In genomic region chr19:41937976-41938375, GRCh38 we compare ENCODE assay signal across 18 cellular contexts. TPM values are rescaled to one million over a fixed set of nuclear protein-coding genes. Genes with fewer than 3 reads are reported as not detected.
DNase-seq lines count a peak whose midpoint lies in the region; ATAC-seq and TF ChIP-seq lines count a peak whose summit lies in the region.
"Had no signal": no experiment of that assay in that cellular context is flagged by ENCODE, and none has a peak within 500 bp of the region (broad histone marks: within the 10 kb centered on the region; RNA-seq: fewer than 3 reads in every experiment).

No MANE protein-coding gene starts in this region.

- H3K4me1 ChIP-seq in breast epithelium: peaks cover 0 to 5% of the 10 kb centered on the region in 2 donors
- no peaks in the 10 kb centered on the region for H3K4me1 ChIP-seq in MM.1S (ENCODE audit: low read length)
- peaks cover 0 to 20% (median 18%) of the 10 kb centered on the region in 4 donors for H3K4me1 ChIP-seq in sigmoid colon
- H3K4me1 ChIP-seq in aorta (ENCODE audit: control insufficient read depth in 1 of 2, insufficient read depth in 2 of 2, low read length in 2 of 2): peaks cover 0 to 3% of the 10 kb centered on the region in 2 donors

- H3K27me3 Mint-ChIP-seq in MCF 10A (ENCODE audit: insufficient read depth, unreplicated experiment) (peaks cover 50% of the 10 kb centered on the region), chondrocyte (ENCODE audit: low read depth) (peaks cover 26% of the 10 kb centered on the region), type B pancreatic cell (peaks cover 64% of the 10 kb centered on the region)

- H3K9me2 ChIP-seq in MM.1S (replicated peaks; ENCODE audit: insufficient read depth, low read length): no peaks in the 10 kb centered on the region

- no peak overlapping the region for H3K27ac ChIP-seq in breast epithelium
- H3K27ac ChIP-seq in MM.1S (ENCODE audit: low read length): no peak overlapping the region
- no peak overlapping the region for H3K27ac ChIP-seq in sigmoid colon
- H3K27ac ChIP-seq in aorta (ENCODE audit: low read depth in 1 of 2, low read length in 2 of 2): no peak overlapping the region
- H3K27ac ChIP-seq: esophagus muscularis mucosa, thoracic aorta had no signal

- H3K79me2 ChIP-seq in MM.1S (ENCODE audit: low read length): no peaks in the 10 kb centered on the region

- ATAC-seq in HG03571 (IDR thresholded peaks at IDR 0.05; ENCODE audit: unreplicated experiment) (no peak), aorta (ENCODE audit: low FRiP score) (no peak)
- ATAC-seq: left colon had no signal

- no peak overlapping the region for H3K4me2 ChIP-seq in MM.1S (ENCODE audit: low read depth, low read length)

- TF ChIP-seq POLR2A in breast epithelium (IDR thresholded peaks at IDR 0.05) (no peak), sigmoid colon (IDR thresholded peaks at IDR 0.05) (no peak)

- H3K4me1 Mint-ChIP-seq in MCF 10A (ENCODE audit: insufficient read depth, unreplicated experiment): peaks cover 20% of the 10 kb centered on the region
- H3K4me1 Mint-ChIP-seq in chondrocyte (ENCODE audit: low read depth): peaks cover 7% of the 10 kb centered on the region
- H3K4me1 Mint-ChIP-seq in type B pancreatic cell (ENCODE audit: unreplicated experiment): peaks cover 12% of the 10 kb centered on the region

- no peaks in the 10 kb centered on the region for H3F3A ChIP-seq in MM.1S (ENCODE audit: insufficient read depth, low read length)

- intact Hi-C loops in MCF 10A (cut with micrococcal nuclease): no loop called here
- intact Hi-C loops in breast epithelium (cut with DNase I; ENCODE audit: low total_unique reads): no loop called here
- intact Hi-C loops in sigmoid colon (cut with DNase I): no loop called here
- intact Hi-C loops in aorta (cut with DNase I): no loop called here

- TF ChIP-seq EP300 in sigmoid colon (IDR thresholded peaks at IDR 0.05): no peak

- CTCF ChIA-PET in MCF 10A (lab: Yijun Ruan, JAX): interaction anchor here (0.6 to 1.6 kb wide), 4 partner anchors 10 to 171 kb away, joined by 3 to 5 read pairs (median 4); no protein-coding TSS in a partner anchor

- H3K9me3 Mint-ChIP-seq in MCF 10A (ENCODE audit: unreplicated experiment): no peaks in the 10 kb centered on the region
- H3K9me3 Mint-ChIP-seq in chondrocyte (ENCODE audit: low read depth): no peaks in the 10 kb centered on the region
- no peaks in the 10 kb centered on the region for H3K9me3 Mint-ChIP-seq in type B pancreatic cell
- H3K9me3 Mint-ChIP-seq: activated T-helper 1 cell treated with anti-CD3 and anti-CD28 coated beads, Interleukin-12 subunit alpha, Interleukin-12 subunit beta, Interleukin-2, Interleukin-4 antibody, amounts not matched to agents 30 ng/mL and 10 ng/mL and 1 ng/mL, durations not matched to agents 14 hours and 24 hours and 36 hours had no signal

- BruUV-seq in MCF 10A (replicated peaks; lab: Mats Ljungman, UMichigan): no TSS peak

- WGBS in sigmoid colon, 2 donors: 48 to 72% methylated on average over 10 of the region's 10 CpGs
- 67 to 68% methylated on average over 10 of the region's 10 CpGs for WGBS in aorta, 2 donors

- DNase-seq in MCF 10A (ENCODE audit: unreplicated experiment) (no peak), breast epithelium (ENCODE audit: low spot score in 2 of 2) (no peak), MM.1S (no peak), chondrocyte (ENCODE audit: low spot score) (no peak), type B pancreatic cell (ENCODE audit: extremely low spot score, unreplicated experiment) (no peak), sigmoid colon (no peak), aorta (no peak)
- DNase-seq: activated CD4-positive, alpha-beta T cell treated with anti-CD3 and anti-CD28 coated beads for 48 hours; cortex of kidney; hippocampal formation; left colon; NCI-H345; Peyer's patch; T-helper 1 cell had no signal

- no peak overlapping the region for H3K9ac ChIP-seq in MM.1S (ENCODE audit: low read length)

- H3K4me3 ChIP-seq in breast epithelium (no peak overlapping the region), MM.1S (ENCODE audit: low read length) (no peak overlapping the region), sigmoid colon (no peak overlapping the region), aorta (ENCODE audit: low read length in 2 of 2) (no peak overlapping the region)
- H3K4me3 ChIP-seq: esophagus muscularis mucosa, Peyer's patch, thoracic aorta had no signal

- POLR2A ChIA-PET in MCF 10A (lab: Yijun Ruan, JAX): no interaction called here

- H2AFZ ChIP-seq in MM.1S (ENCODE audit: low read length): no peak overlapping the region

- no peak overlapping the region for H3K27ac Mint-ChIP-seq in MCF 10A (ENCODE audit: low read depth, unreplicated experiment)
- H3K27ac Mint-ChIP-seq in chondrocyte (ENCODE audit: unreplicated experiment): no peak overlapping the region
- no peak overlapping the region for H3K27ac Mint-ChIP-seq in type B pancreatic cell

- H3K36me3 Mint-ChIP-seq in MCF 10A (ENCODE audit: insufficient read depth, unreplicated experiment) (peaks cover 5% of the 10 kb centered on the region), chondrocyte (ENCODE audit: low read depth) (no peaks in the 10 kb centered on the region), type B pancreatic cell (no peaks in the 10 kb centered on the region)

- H4K20me1 ChIP-seq in MM.1S (ENCODE audit: insufficient read depth, low read length): no peaks in the 10 kb centered on the region

- peaks cover 2 to 37% of the 10 kb centered on the region in 2 donors for H3K27me3 ChIP-seq in breast epithelium
- peaks cover 32% of the 10 kb centered on the region for H3K27me3 ChIP-seq in MM.1S (replicated peaks; ENCODE audit: insufficient read depth, low read length)
- H3K27me3 ChIP-seq in sigmoid colon: peaks cover 28 to 91% (median 64%) of the 10 kb centered on the region in 3 donors
- no peaks in the 10 kb centered on the region for H3K27me3 ChIP-seq in aorta (ENCODE audit: control insufficient read depth in 1 of 2, insufficient read depth in 2 of 2, low read length in 1 of 2)

- H3K36me3 ChIP-seq in breast epithelium (no peaks in the 10 kb centered on the region), MM.1S (replicated peaks; ENCODE audit: insufficient read depth, low read length) (no peaks in the 10 kb centered on the region), sigmoid colon (no peaks in the 10 kb centered on the region), aorta (ENCODE audit: control insufficient read depth in 1 of 2, insufficient read depth in 2 of 2, low read length in 1 of 2) (no peaks in the 10 kb centered on the region)
- H3K36me3 ChIP-seq: esophagus muscularis mucosa, Peyer's patch, thoracic aorta had no signal

- H3K4me3 Mint-ChIP-seq in MCF 10A (ENCODE audit: unreplicated experiment) (no peak overlapping the region), chondrocyte (ENCODE audit: unreplicated experiment) (no peak overlapping the region), type B pancreatic cell (no peak overlapping the region)
- H3K4me3 Mint-ChIP-seq: activated T-helper 1 cell treated with anti-CD3 and anti-CD28 coated beads, Interleukin-12 subunit alpha, Interleukin-12 subunit beta, Interleukin-2, Interleukin-4 antibody, amounts not matched to agents 30 ng/mL and 10 ng/mL and 1 ng/mL, durations not matched to agents 14 hours and 24 hours and 36 hours had no signal

- H3K9me3 ChIP-seq in breast epithelium: no peaks in the 10 kb centered on the region
- H3K9me3 ChIP-seq in MM.1S (replicated peaks; ENCODE audit: insufficient read depth, low read length): no peaks in the 10 kb centered on the region
- no peaks in the 10 kb centered on the region for H3K9me3 ChIP-seq in sigmoid colon
- H3K9me3 ChIP-seq in aorta (ENCODE audit: control insufficient read depth, low read length): no peaks in the 10 kb centered on the region
- H3K9me3 ChIP-seq: esophagus muscularis mucosa, Peyer's patch, thoracic aorta had no signal

- TF ChIP-seq CTCF in MCF 10A (IDR thresholded peaks at IDR 0.05; ENCODE audit: unreplicated experiment) (peak; percentile 24), breast epithelium (IDR thresholded peaks at IDR 0.05) (no peak), MM.1S (IDR thresholded peaks at IDR 0.05; ENCODE audit: low read length) (peak; percentile 5; the same call in 1 of the 2 replicates), chondrocyte (IDR thresholded peaks at IDR 0.05) (peak; percentile 36), type B pancreatic cell (conservative IDR thresholded peaks at IDR 0.05) (peak; percentile 38), sigmoid colon (IDR thresholded peaks at IDR 0.05) (no peak)

RNA-seq across cellular contexts. Expression of gene ERFL, which starts 9.7 kb away (rescaled TPM):
- total RNA-seq in MCF 10A (2022): 0.34 TPM in 1 of 2 replicates, not detected in the other
- under 1 TPM in 1 of 3 donors, not detected in 2; 0.15 TPM for total RNA-seq in breast epithelium
- 0.27 to 0.44 TPM (median 0.35 TPM) in 3 replicates for total RNA-seq in chondrocyte
- 0.17 and 0.24 TPM in 2 replicates for total RNA-seq in type B pancreatic cell (ENCODE audit: low replicate concordance)
- not detected for total RNA-seq in sigmoid colon
- polyA plus RNA-seq in sigmoid colon: 1 to 10 TPM in 1 of 3 donors, not detected in 2; 1.3 TPM
- under 1 TPM; 0.51 to 0.81 TPM for total RNA-seq in aorta
- under 1 TPM in 1 of 2 donors, not detected in 1; 0.46 TPM for polyA plus RNA-seq in aorta

RNA-seq across cellular contexts. Expression of gene RABAC1, which starts 21.1 kb away (rescaled TPM):
- total RNA-seq in MCF 10A (2022): 75.4 and 104 TPM in 2 replicates
- total RNA-seq in breast epithelium: 100 to 1,000 TPM; 150 to 190 (median 153) TPM
- total RNA-seq in chondrocyte: 282 to 302 TPM (median 295 TPM) in 3 replicates
- 124 and 140 TPM in 2 replicates for total RNA-seq in type B pancreatic cell (ENCODE audit: low replicate concordance)
- total RNA-seq in sigmoid colon: 100 to 1,000 TPM; 128 to 255 (median 180) TPM
- polyA plus RNA-seq in sigmoid colon: 100 to 1,000 TPM; 139 to 236 (median 170) TPM
- total RNA-seq in aorta: 100 to 1,000 TPM; 175 to 198 TPM
- polyA plus RNA-seq in aorta: 100 to 1,000 TPM; 223 to 376 TPM

RNA-seq across cellular contexts. Expression of gene ARHGEF1, which starts 55.0 kb away (rescaled TPM):
- total RNA-seq in MCF 10A (2022): 106 and 108 TPM in 2 replicates
- 10 to 100 TPM; 55.0 to 61.9 (median 55.7) TPM for total RNA-seq in breast epithelium
- total RNA-seq in chondrocyte: 70.5 to 105 TPM (median 73.2 TPM) in 3 replicates
- total RNA-seq in type B pancreatic cell (ENCODE audit: low replicate concordance): 51.7 and 58.9 TPM in 2 replicates
- 10 to 100 TPM; 31.8 to 65.4 (median 34.8) TPM for total RNA-seq in sigmoid colon
- polyA plus RNA-seq in sigmoid colon: 100 to 1,000 TPM in 1 of 3 donors, 10 to 100 TPM in 2; 30.5 to 151 (median 45.0) TPM
- total RNA-seq in aorta: 100 to 1,000 TPM in 1 of 2 donors, 10 to 100 TPM in 1; 95.5 to 137 TPM
- 100 to 1,000 TPM in 1 of 2 donors, 10 to 100 TPM in 1; 29.8 to 163 TPM for polyA plus RNA-seq in aorta

RNA-seq across cellular contexts. Expression of gene ATP1A3, which starts 56.1 kb away (rescaled TPM):
- total RNA-seq in MCF 10A (2022) (not detected in 2 replicates), breast epithelium (not detected), chondrocyte (0.10 to 0.85 TPM (median 0.64 TPM) in 3 replicates), type B pancreatic cell (ENCODE audit: low replicate concordance) (5.6 TPM in 1 of 2 replicates, not detected in the other), sigmoid colon (1 to 10 TPM; 1.6 to 4.3 (median 3.3) TPM), aorta (not detected)
- polyA plus RNA-seq in sigmoid colon (1 to 10 TPM in 1 of 3 donors, under 1 TPM in 1, not detected in 1; 0.46 to 3.2 TPM), aorta (under 1 TPM in 1 of 2 donors, not detected in 1; 0.38 TPM)

Comparison
In these comparisons a context has a peak if more than half of its experiments do, and no peak if none do; other contexts are left out.
1. CTCF ChIP-seq: peak in MCF 10A (single experiment), MM.1S (single experiment), chondrocyte (single experiment) and type B pancreatic cell (single experiment); none in breast epithelium (0 of 3) and sigmoid colon (0 of 4).